Comparison of ENCODE assay signal across 1 cellular context in the genomic region with DNA sequence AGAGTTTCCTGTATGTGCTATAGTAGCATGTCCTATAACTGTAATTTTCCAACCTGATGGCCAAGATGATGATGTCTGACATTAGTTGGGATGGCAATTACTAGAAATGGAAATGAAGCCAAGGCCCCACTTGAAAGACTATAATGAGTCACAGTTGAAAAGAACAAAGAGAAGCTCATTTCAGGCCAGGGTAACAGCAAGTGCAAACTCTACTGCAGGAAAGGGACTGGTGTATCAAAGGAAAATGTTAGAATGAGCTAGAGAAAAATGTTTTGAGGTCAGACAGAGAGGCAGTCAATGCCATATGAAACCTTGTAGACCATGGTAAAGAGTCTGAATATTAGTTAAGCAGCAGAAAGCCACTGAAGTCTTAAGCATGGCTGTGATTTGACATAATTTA.
TF ChIP-seq lines count a peak whose summit lies in the region.

No MANE protein-coding gene starts in this region.

TF ChIP-seq in GM12878, 131 proteins besides CTCF, POLR2A, EP300 and RAD21 (continued from another document and continues in another):
- TF ChIP-seq, protein P1, sequence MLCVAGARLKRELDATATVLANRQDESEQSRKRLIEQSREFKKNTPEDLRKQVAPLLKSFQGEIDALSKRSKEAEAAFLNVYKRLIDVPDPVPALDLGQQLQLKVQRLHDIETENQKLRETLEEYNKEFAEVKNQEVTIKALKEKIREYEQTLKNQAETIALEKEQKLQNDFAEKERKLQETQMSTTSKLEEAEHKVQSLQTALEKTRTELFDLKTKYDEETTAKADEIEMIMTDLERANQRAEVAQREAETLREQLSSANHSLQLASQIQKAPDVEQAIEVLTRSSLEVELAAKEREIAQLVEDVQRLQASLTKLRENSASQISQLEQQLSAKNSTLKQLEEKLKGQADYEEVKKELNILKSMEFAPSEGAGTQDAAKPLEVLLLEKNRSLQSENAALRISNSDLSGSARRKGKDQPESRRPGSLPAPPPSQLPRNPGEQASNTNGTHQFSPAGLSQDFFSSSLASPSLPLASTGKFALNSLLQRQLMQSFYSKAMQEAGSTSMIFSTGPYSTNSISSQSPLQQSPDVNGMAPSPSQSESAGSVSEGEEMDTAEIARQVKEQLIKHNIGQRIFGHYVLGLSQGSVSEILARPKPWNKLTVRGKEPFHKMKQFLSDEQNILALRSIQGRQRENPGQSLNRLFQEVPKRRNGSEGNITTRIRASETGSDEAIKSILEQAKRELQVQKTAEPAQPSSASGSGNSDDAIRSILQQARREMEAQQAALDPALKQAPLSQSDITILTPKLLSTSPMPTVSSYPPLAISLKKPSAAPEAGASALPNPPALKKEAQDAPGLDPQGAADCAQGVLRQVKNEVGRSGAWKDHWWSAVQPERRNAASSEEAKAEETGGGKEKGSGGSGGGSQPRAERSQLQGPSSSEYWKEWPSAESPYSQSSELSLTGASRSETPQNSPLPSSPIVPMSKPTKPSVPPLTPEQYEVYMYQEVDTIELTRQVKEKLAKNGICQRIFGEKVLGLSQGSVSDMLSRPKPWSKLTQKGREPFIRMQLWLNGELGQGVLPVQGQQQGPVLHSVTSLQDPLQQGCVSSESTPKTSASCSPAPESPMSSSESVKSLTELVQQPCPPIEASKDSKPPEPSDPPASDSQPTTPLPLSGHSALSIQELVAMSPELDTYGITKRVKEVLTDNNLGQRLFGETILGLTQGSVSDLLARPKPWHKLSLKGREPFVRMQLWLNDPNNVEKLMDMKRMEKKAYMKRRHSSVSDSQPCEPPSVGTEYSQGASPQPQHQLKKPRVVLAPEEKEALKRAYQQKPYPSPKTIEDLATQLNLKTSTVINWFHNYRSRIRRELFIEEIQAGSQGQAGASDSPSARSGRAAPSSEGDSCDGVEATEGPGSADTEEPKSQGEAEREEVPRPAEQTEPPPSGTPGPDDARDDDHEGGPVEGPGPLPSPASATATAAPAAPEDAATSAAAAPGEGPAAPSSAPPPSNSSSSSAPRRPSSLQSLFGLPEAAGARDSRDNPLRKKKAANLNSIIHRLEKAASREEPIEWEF (IDR thresholded peaks at IDR 0.05; ENCODE audit: insufficient replicate concordance, low read depth, low read length): no peak
- no peak for TF ChIP-seq GATAD2B (conservative IDR thresholded peaks at IDR 0.05; ENCODE audit: low read depth)
- no peak for TF ChIP-seq BACH1 (IDR thresholded peaks at IDR 0.05; ENCODE audit: borderline replicate concordance)
- TF ChIP-seq ZBTB4 (CRISPR knock-in tag; IDR thresholded peaks at IDR 0.05): no peak
- TF ChIP-seq SMARCA5 (IDR thresholded peaks at IDR 0.05): no peak
- TF ChIP-seq FOS (IDR thresholded peaks at IDR 0.05; ENCODE audit: borderline replicate concordance, extremely low read depth, insufficient read length): no peak
- TF ChIP-seq HDAC2 (IDR thresholded peaks at IDR 0.05): no peak
- TF ChIP-seq CEBPB (IDR thresholded peaks at IDR 0.05; ENCODE audit: borderline replicate concordance in 1 of 2, low read depth in 2 of 2, low read length in 2 of 2): no peak
- TF ChIP-seq ASH2L (IDR thresholded peaks at IDR 0.05; ENCODE audit: borderline replicate concordance, low read depth): no peak
- TF ChIP-seq EED (IDR thresholded peaks at IDR 0.05; ENCODE audit: low read depth): peak; percentile 82
- TF ChIP-seq KLF5 (IDR thresholded peaks at IDR 0.05; ENCODE audit: partially characterized antibody): no peak
- no peak for TF ChIP-seq NR2C2 (IDR thresholded peaks at IDR 0.05; ENCODE audit: borderline replicate concordance, control insufficient read depth, insufficient read length, low read depth)
- TF ChIP-seq POLR2AphosphoS5 (IDR thresholded peaks at IDR 0.05; ENCODE audit: low read length): no peak
- TF ChIP-seq CHD4 (IDR thresholded peaks at IDR 0.05): no peak
- TF ChIP-seq STAT1 (conservative IDR thresholded peaks at IDR 0.05): no peak
- TF ChIP-seq SREBF2 (IDR thresholded peaks at IDR 0.05; ENCODE audit: low read length): no peak
- TF ChIP-seq IRF3 (IDR thresholded peaks at IDR 0.05): no peak
- TF ChIP-seq IRF4 (IDR thresholded peaks at IDR 0.05; ENCODE audit: low read depth, low read length): 0 out of 2 replicates have a peak, but pooled peaks have one; percentile 50
- TF ChIP-seq, protein P2, sequence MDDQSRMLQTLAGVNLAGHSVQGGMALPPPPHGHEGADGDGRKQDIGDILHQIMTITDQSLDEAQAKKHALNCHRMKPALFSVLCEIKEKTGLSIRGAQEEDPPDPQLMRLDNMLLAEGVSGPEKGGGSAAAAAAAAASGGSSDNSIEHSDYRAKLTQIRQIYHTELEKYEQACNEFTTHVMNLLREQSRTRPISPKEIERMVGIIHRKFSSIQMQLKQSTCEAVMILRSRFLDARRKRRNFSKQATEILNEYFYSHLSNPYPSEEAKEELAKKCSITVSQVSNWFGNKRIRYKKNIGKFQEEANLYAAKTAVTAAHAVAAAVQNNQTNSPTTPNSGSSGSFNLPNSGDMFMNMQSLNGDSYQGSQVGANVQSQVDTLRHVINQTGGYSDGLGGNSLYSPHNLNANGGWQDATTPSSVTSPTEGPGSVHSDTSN (IDR thresholded peaks at IDR 0.05; ENCODE audit: insufficient replicate concordance, low read depth, low read length): no peak
- no peak for TF ChIP-seq YBX1 (IDR thresholded peaks at IDR 0.05)
- TF ChIP-seq NFIC (IDR thresholded peaks at IDR 0.05; ENCODE audit: low read depth, low read length): peak; percentile 72
- no peak for TF ChIP-seq E2F4 (IDR thresholded peaks at IDR 0.05; ENCODE audit: low read depth, low read length)
- no peak for TF ChIP-seq ZBED1 (IDR thresholded peaks at IDR 0.05; ENCODE audit: borderline replicate concordance)
- no peak for TF ChIP-seq WRNIP1 (IDR thresholded peaks at IDR 0.05; ENCODE audit: borderline replicate concordance, low read depth, low read length)
- no peak for TF ChIP-seq NR2C1 (IDR thresholded peaks at IDR 0.05)
- TF ChIP-seq ZZZ3 (IDR thresholded peaks at IDR 0.05; ENCODE audit: control insufficient read depth, insufficient read length, low read depth): no peak
- no peak for TF ChIP-seq SIX5 (IDR thresholded peaks at IDR 0.05; ENCODE audit: low read depth, low read length, severe bottlenecking)
- TF ChIP-seq ZBTB11 (CRISPR knock-in tag; IDR thresholded peaks at IDR 0.05): no peak
- TF ChIP-seq LARP7 (IDR thresholded peaks at IDR 0.05): no peak
- TF ChIP-seq, protein P3, sequence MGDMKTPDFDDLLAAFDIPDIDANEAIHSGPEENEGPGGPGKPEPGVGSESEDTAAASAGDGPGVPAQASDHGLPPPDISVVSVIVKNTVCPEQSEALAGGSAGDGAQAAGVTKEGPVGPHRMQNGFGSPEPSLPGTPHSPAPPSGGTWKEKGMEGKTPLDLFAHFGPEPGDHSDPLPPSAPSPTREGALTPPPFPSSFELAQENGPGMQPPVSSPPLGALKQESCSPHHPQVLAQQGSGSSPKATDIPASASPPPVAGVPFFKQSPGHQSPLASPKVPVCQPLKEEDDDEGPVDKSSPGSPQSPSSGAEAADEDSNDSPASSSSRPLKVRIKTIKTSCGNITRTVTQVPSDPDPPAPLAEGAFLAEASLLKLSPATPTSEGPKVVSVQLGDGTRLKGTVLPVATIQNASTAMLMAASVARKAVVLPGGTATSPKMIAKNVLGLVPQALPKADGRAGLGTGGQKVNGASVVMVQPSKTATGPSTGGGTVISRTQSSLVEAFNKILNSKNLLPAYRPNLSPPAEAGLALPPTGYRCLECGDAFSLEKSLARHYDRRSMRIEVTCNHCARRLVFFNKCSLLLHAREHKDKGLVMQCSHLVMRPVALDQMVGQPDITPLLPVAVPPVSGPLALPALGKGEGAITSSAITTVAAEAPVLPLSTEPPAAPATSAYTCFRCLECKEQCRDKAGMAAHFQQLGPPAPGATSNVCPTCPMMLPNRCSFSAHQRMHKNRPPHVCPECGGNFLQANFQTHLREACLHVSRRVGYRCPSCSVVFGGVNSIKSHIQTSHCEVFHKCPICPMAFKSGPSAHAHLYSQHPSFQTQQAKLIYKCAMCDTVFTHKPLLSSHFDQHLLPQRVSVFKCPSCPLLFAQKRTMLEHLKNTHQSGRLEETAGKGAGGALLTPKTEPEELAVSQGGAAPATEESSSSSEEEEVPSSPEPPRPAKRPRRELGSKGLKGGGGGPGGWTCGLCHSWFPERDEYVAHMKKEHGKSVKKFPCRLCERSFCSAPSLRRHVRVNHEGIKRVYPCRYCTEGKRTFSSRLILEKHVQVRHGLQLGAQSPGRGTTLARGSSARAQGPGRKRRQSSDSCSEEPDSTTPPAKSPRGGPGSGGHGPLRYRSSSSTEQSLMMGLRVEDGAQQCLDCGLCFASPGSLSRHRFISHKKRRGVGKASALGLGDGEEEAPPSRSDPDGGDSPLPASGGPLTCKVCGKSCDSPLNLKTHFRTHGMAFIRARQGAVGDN (IDR thresholded peaks at IDR 0.05): no peak
- TF ChIP-seq POLR2AphosphoS2 (IDR thresholded peaks at IDR 0.05; ENCODE audit: low read depth, low read length): no peak
- TF ChIP-seq E2F8 (IDR thresholded peaks at IDR 0.05; ENCODE audit: low read depth, partially characterized antibody): no peak
- TF ChIP-seq MEF2A (IDR thresholded peaks at IDR 0.05; ENCODE audit: insufficient read depth, low read depth, low read length): 0 out of 2 replicates have a peak, but pooled peaks have one; percentile 27
- TF ChIP-seq ZNF622 (IDR thresholded peaks at IDR 0.05): no peak
